ENCODE assay signal across 18 cellular contexts in the genomic region with DNA sequence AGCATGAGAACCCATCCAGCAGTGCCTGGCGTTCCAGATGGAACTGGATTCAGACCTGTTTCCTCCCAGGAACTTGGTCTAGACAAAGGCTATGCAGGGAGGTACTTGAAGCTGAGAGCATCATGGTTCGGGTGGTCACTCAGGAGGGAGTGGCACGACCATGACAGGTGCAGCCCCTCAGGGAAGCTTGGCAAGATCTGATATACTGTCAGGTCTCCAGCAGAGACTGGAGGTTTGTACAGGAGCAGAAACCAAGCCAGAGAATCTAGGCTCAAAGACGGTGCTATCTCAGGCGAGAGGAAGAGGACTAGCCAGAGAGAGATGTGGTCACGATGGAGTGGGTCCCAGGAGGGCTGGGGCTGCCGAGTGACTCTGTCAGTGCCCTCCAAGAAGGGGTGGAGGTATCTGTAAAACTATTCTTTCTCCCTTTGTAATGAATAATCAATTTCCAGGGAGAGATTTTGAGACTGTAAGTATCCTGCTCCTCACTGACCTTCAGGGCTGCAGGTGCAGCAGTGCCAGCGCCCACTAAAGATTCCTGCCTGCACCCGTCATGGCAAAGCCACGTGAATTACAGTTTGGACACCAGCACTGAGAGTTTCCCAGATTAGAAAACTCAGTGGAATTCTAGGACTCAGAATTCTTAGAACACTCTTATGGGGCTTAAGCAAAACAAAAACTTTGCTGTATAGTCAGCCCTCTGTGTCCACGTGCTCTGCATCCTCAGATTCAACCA. TPM values are rescaled to one million over a fixed set of nuclear protein-coding genes. Genes with fewer than 3 reads are reported as not detected.
DNase-seq lines count a peak whose midpoint lies in the region; ATAC-seq, FAIRE-seq and TF ChIP-seq lines count a peak whose summit lies in the region.
"Had no signal": no experiment of that assay in that cellular context is flagged by ENCODE, and none has a peak within 500 bp of the region (broad histone marks: within the 10 kb centered on the region; RNA-seq: fewer than 3 reads in every experiment).

No MANE protein-coding gene starts in this region.

- no TSS peak for BruUV-seq in HepG2 (replicated peaks; lab: Mats Ljungman, UMichigan)

- intact Hi-C loops in HepG2 (cut with micrococcal nuclease; ENCODE audit: unreplicated experiment), result no loop called here
- intact Hi-C loops in right lobe of liver (cut with DNase I), result no loop called here
- intact Hi-C loops in left cardiac atrium (cut with DNase I), result no loop called here
- intact Hi-C loops in psoas muscle (cut with DNase I), result no loop called here

- CTCF ChIA-PET in HepG2 (lab: Yijun Ruan, JAX; ENCODE audit: low intra/inter-chr PET ratio, low total read pairs), result no interaction called here

- WGBS in HepG2 (ENCODE audit: low lambda C conversion rate), result 95% methylated on average over 10 of the region's 11 CpGs
- 95% methylated on average over 5 of the region's 11 CpGs for WGBS in right lobe of liver (ENCODE audit: insufficient coverage, low coverage, low lambda C conversion rate, missing lambda C conversion rate)
- WGBS in psoas muscle, 3 donors, result 63 to 74% (median 67%) methylated on average over 11 of the region's 11 CpGs

- H2AFZ ChIP-seq in HepG2 (ENCODE audit: low read length), result no peak overlapping the region

- H3K79me2 ChIP-seq in HepG2 (ENCODE audit: insufficient read depth, low read length), result peaks cover 8% of the 10 kb centered on the region

- in situ Hi-C loops in HepG2 (cut with HindIII; ENCODE audit: extremely low pct_ligation_motif_present, low pct_unique_long_range_greater_than_20kb), result no loop called here

- TF ChIP-seq EP300 in HepG2 (IDR thresholded peaks at IDR 0.05; ENCODE audit: low read depth in 2 of 2, low read length in 2 of 2) (no peak), HepG2 (CRISPR knock-in tag; IDR thresholded peaks at IDR 0.05; ENCODE audit: borderline replicate concordance) (no peak)

- H3K9me3 ChIP-seq in HepG2 (ENCODE audit: low read length), result no peaks in the 10 kb centered on the region
- H3K9me3 ChIP-seq in right lobe of liver, result no peaks in the 10 kb centered on the region
- H3K9me3 ChIP-seq in psoas muscle, result no peaks in the 10 kb centered on the region
- H3K9me3 ChIP-seq: BE2C had no signal

- H3K27ac ChIP-seq in HepG2 (ENCODE audit: extremely low read length, insufficient read depth, low read length), result no peak overlapping the region
- no peak overlapping the region for H3K27ac ChIP-seq in right lobe of liver
- peak overlapping the region; percentile 31 for H3K27ac ChIP-seq in psoas muscle

- H3K4me1 ChIP-seq in HepG2 (ENCODE audit: insufficient read depth, low read length), result peaks cover 15% of the 10 kb centered on the region; the same call in 1 of the 2 replicates
- H3K4me1 ChIP-seq in right lobe of liver, result no peaks in the 10 kb centered on the region
- peaks cover 18% of the 10 kb centered on the region for H3K4me1 ChIP-seq in psoas muscle
- H3K4me1 ChIP-seq: BE2C had no signal

- no peak for FAIRE-seq in HepG2 (lab: Jason Lieb, UNC)
- FAIRE-seq: A204.1, D721Med, GM12892, GM19239 had no signal

- TF ChIP-seq CTCF in HepG2 (CRISPR knock-in tag; IDR thresholded peaks at IDR 0.05) (no peak), right lobe of liver (IDR thresholded peaks at IDR 0.05) (no peak), psoas muscle (IDR thresholded peaks at IDR 0.05) (no peak)

- no peak overlapping the region for H3K4me3 ChIP-seq in HepG2 (replicated peaks in 1 of 3; ENCODE audit: insufficient read depth in 1 of 3, low read depth in 2 of 3, low read length in 3 of 3)
- H3K4me3 ChIP-seq in right lobe of liver, result no peak overlapping the region
- H3K4me3 ChIP-seq in psoas muscle, result no peak overlapping the region

- no peak for DNase-seq in HepG2 (ENCODE audit: low spot score)
- DNase-seq in right lobe of liver, result no peak
- DNase-seq in cerebellar cortex (ENCODE audit: low spot score), result peak; percentile 60
- no peak for DNase-seq in left cardiac atrium
- no peak for DNase-seq in psoas muscle
- no peak for DNase-seq in globus pallidus (ENCODE audit: low spot score)
- DNase-seq: BE2C; CD8-positive, alpha-beta T cell; COR-L47; DMS153; DMS79 treated with DMSO at 0.1 percent for 48 hours; GDM1 had no signal

- H3K36me3 ChIP-seq in HepG2 (replicated peaks in 1 of 2; ENCODE audit: control insufficient read depth in 1 of 2, insufficient read depth in 2 of 2, low read length in 2 of 2) (peaks cover 28 to 85% of the 10 kb centered on the region in 2 experiments), right lobe of liver (peaks cover 0 to 58% (median 34%) of the 10 kb centered on the region in 4 donors), psoas muscle (ENCODE audit: insufficient read depth in 1 of 2, low read depth in 1 of 2) (peaks cover 3 to 96% of the 10 kb centered on the region in 2 donors)

- H3K4me2 ChIP-seq in HepG2 (ENCODE audit: low read depth, low read length), result no peak overlapping the region

- POLR2A ChIA-PET in HepG2 (lab: Yijun Ruan, JAX), result no interaction called here

- no peaks in the 10 kb centered on the region for H3K27me3 ChIP-seq in HepG2 (ENCODE audit: control insufficient read depth in 1 of 2, insufficient read depth in 2 of 2, low read length in 2 of 2)
- H3K27me3 ChIP-seq in right lobe of liver, result no peaks in the 10 kb centered on the region
- no peaks in the 10 kb centered on the region for H3K27me3 ChIP-seq in psoas muscle (ENCODE audit: insufficient read depth in 3 of 3, low read length in 2 of 3)
- H3K27me3 ChIP-seq: BE2C had no signal

- TF ChIP-seq RAD21 in HepG2 (CRISPR knock-in tag; IDR thresholded peaks at IDR 0.05), result no peak

- TF ChIP-seq POLR2A in HepG2 (IDR thresholded peaks at IDR 0.05; ENCODE audit: insufficient read depth in 1 of 2, low read depth in 2 of 2, low read length in 2 of 2), result no peak
- no peak for TF ChIP-seq POLR2A in right lobe of liver (IDR thresholded peaks at IDR 0.05)

- H3K9ac ChIP-seq in HepG2 (ENCODE audit: insufficient read depth, low read depth, low read length), result no peak overlapping the region

- peaks cover 14% of the 10 kb centered on the region; the same call in 1 of the 2 replicates for H4K20me1 ChIP-seq in HepG2 (ENCODE audit: insufficient read depth, low read length)

- no peak for ATAC-seq in HepG2
- no peak for ATAC-seq in right lobe of liver
- peak; percentile 40 to 72 for ATAC-seq in left cardiac atrium
- peak; percentile 49 to 72 (median 58) for ATAC-seq in psoas muscle
- ATAC-seq in GM21717 (IDR thresholded peaks at IDR 0.05; ENCODE audit: unreplicated experiment), result no peak
- no peak for ATAC-seq in GM18519 (IDR thresholded peaks at IDR 0.05; ENCODE audit: low FRiP score, unreplicated experiment)
- ATAC-seq: CD8-positive, alpha-beta T cell had no signal

RNA-seq across cellular contexts. Expression of gene DCUN1D2, which starts 10.2 kb away (rescaled TPM):
- total RNA-seq in HepG2 (2016; rRNA removed; fragmentation: Illumina TruSeq; extraction: Trizol) (7.4 and 9.6 TPM in 2 replicates), right lobe of liver (10 to 100 TPM in 3 of 6 experiments, 1 to 10 TPM in 3; 6.1 to 11.7 (median 9.3) TPM), left cardiac atrium (10 to 100 TPM; 81.1 to 94.3 TPM), psoas muscle (10 to 100 TPM; 65.7 to 87.0 (median 77.6) TPM)
- 12.3 and 13.3 TPM in 2 replicates for total RNA-seq in HepG2 (2016; cell fraction: cytosol; rRNA removed; fragmentation: Illumina TruSeq; extraction: Trizol; ENCODE audit: low read depth)
- 6.4 and 10.2 TPM in 2 replicates for total RNA-seq in HepG2 (2016; cell fraction: insoluble cytoplasmic fraction; rRNA removed; fragmentation: Illumina TruSeq; extraction: Trizol)
- 9.2 and 9.7 TPM in 2 replicates for total RNA-seq in HepG2 (2016; cell fraction: membrane; rRNA removed; fragmentation: Illumina TruSeq; extraction: Trizol)
- total RNA-seq in HepG2 (2016; cell fraction: nucleus; rRNA removed; fragmentation: Illumina TruSeq; extraction: Trizol), result 16.2 and 17.5 TPM in 2 replicates
- polyA plus RNA-seq in HepG2 (2011; rRNA removed) (9.1 and 11.9 TPM in 2 replicates), psoas muscle (100 to 1,000 TPM in 1 of 3 donors, 10 to 100 TPM in 2; 32.4 to 151 (median 57.2) TPM)
- polyA plus RNA-seq in HepG2 (2011; cell fraction: cytosol; rRNA removed), result 7.6 and 8.0 TPM in 2 replicates
- 23.2 and 28.2 TPM in 2 replicates for polyA plus RNA-seq in HepG2 (2011; cell fraction: nucleus; rRNA removed)
- 11.5 and 12.0 TPM in 2 replicates for polyA plus RNA-seq in HepG2 (2012)
- polyA plus RNA-seq in HepG2 (2016; cell fraction: cytosol; fragmentation: Illumina TruSeq; extraction: Trizol; ENCODE audit: low read depth), result 2.5 and 2.6 TPM in 2 replicates
- polyA plus RNA-seq in HepG2 (2016; cell fraction: insoluble cytoplasmic fraction; fragmentation: Illumina TruSeq; extraction: Trizol; ENCODE audit: low read depth), result 7.2 and 9.3 TPM in 2 replicates
- polyA plus RNA-seq in HepG2 (2016; cell fraction: membrane; fragmentation: Illumina TruSeq; extraction: Trizol; ENCODE audit: low read depth), result 4.7 and 5.4 TPM in 2 replicates
- 56.9 and 58.1 TPM in 2 replicates for polyA plus RNA-seq in HepG2 (2016; cell fraction: nucleus; fragmentation: Illumina TruSeq; extraction: Trizol; ENCODE audit: insufficient read depth, low read depth)
- 6.2 and 8.7 TPM in 2 replicates for polyA minus RNA-seq in HepG2 (2011; rRNA and poly(A)+ RNA removed; ENCODE audit: low replicate concordance)
- 2.3 and 2.4 TPM in 2 replicates for polyA minus RNA-seq in HepG2 (2011; cell fraction: cytosol; rRNA and poly(A)+ RNA removed)
- polyA minus RNA-seq in HepG2 (2011; cell fraction: nucleus; rRNA and poly(A)+ RNA removed), result 17.4 and 24.3 TPM in 2 replicates

RNA-seq across cellular contexts. Expression of gene ADPRHL1, which starts 47.4 kb away (rescaled TPM):
- 0.34 and 0.40 TPM in 2 replicates for total RNA-seq in HepG2 (2016; rRNA removed; fragmentation: Illumina TruSeq; extraction: Trizol)
- 0.18 and 0.30 TPM in 2 replicates for total RNA-seq in HepG2 (2016; cell fraction: cytosol; rRNA removed; fragmentation: Illumina TruSeq; extraction: Trizol; ENCODE audit: low read depth)
- 0.37 and 0.50 TPM in 2 replicates for total RNA-seq in HepG2 (2016; cell fraction: insoluble cytoplasmic fraction; rRNA removed; fragmentation: Illumina TruSeq; extraction: Trizol)
- total RNA-seq in HepG2 (2016; cell fraction: membrane; rRNA removed; fragmentation: Illumina TruSeq; extraction: Trizol), result 0.62 TPM in 2 replicates
- 0.44 and 0.68 TPM in 2 replicates for total RNA-seq in HepG2 (2016; cell fraction: nucleus; rRNA removed; fragmentation: Illumina TruSeq; extraction: Trizol)
- polyA plus RNA-seq in HepG2 (2011; rRNA removed), result 0.34 and 0.65 TPM in 2 replicates
- polyA plus RNA-seq in HepG2 (2011; cell fraction: cytosol; rRNA removed), result 0.48 and 0.72 TPM in 2 replicates
- 0.47 and 0.61 TPM in 2 replicates for polyA plus RNA-seq in HepG2 (2011; cell fraction: nucleus; rRNA removed)
- 0.56 and 0.63 TPM in 2 replicates for polyA plus RNA-seq in HepG2 (2012)
- polyA plus RNA-seq in HepG2 (2016; cell fraction: cytosol; fragmentation: Illumina TruSeq; extraction: Trizol; ENCODE audit: low read depth), result 0.46 and 0.52 TPM in 2 replicates
- 0.41 and 0.65 TPM in 2 replicates for polyA plus RNA-seq in HepG2 (2016; cell fraction: insoluble cytoplasmic fraction; fragmentation: Illumina TruSeq; extraction: Trizol; ENCODE audit: low read depth)
- polyA plus RNA-seq in HepG2 (2016; cell fraction: membrane; fragmentation: Illumina TruSeq; extraction: Trizol; ENCODE audit: low read depth), result 0.74 and 1.2 TPM in 2 replicates
- 1.1 and 1.6 TPM in 2 replicates for polyA plus RNA-seq in HepG2 (2016; cell fraction: nucleus; fragmentation: Illumina TruSeq; extraction: Trizol; ENCODE audit: insufficient read depth, low read depth)
- polyA minus RNA-seq in HepG2 (2011; rRNA and poly(A)+ RNA removed; ENCODE audit: low replicate concordance), result 0.66 and 3.3 TPM in 2 replicates
- 0.30 TPM in 1 of 2 replicates, not detected in the other for polyA minus RNA-seq in HepG2 (2011; cell fraction: cytosol; rRNA and poly(A)+ RNA removed)
- 0.64 and 0.87 TPM in 2 replicates for polyA minus RNA-seq in HepG2 (2011; cell fraction: nucleus; rRNA and poly(A)+ RNA removed)
- 1 to 10 TPM in 4 of 6 experiments, under 1 TPM in 2; 0.37 to 1.7 (median 1.1) TPM for total RNA-seq in right lobe of liver
- total RNA-seq in left cardiac atrium, result 100 to 1,000 TPM; 241 to 245 TPM
- 100 to 1,000 TPM; 186 to 776 (median 416) TPM for total RNA-seq in psoas muscle
- polyA plus RNA-seq in psoas muscle, result 100 to 1,000 TPM; 219 to 326 (median 249) TPM

Comparison
In these comparisons a context has a peak if more than half of its experiments do, and no peak if none do; other contexts are left out.
1. ATAC-seq: peak in left cardiac atrium (2 of 2) and psoas muscle (4 of 4); none in HepG2 (single experiment), right lobe of liver (0 of 4), GM21717 (single experiment) and GM18519 (single experiment).
2. RNA of gene ADPRHL1, which starts 47.4 kb away (total RNA-seq): 186 to 776 TPM in psoas muscle and 241 to 245 TPM in left cardiac atrium; 0.37 to 1.7 TPM in right lobe of liver and 0.18 to 0.68 TPM in HepG2; every median in the first group is over 10 times any median in the second.